8 cellular contexts compared by ENCODE assay signal in genomic region chr19:38685666-38686529, GRCh38. TPM values are rescaled to one million over a fixed set of nuclear protein-coding genes. Genes with fewer than 3 reads are reported as not detected.
DNase-seq lines count a peak whose midpoint lies in the region; ATAC-seq and TF ChIP-seq lines count a peak whose summit lies in the region.

No MANE protein-coding gene starts in this region.

- TF ChIP-seq POLR2A in adrenal gland (IDR thresholded peaks at IDR 0.05) = peak in 1 of 2 donors; percentile 17

- no peaks in the 10 kb centered on the region for H3K36me3 ChIP-seq in adrenal gland (replicated peaks in 1 of 2)
- H3K36me3 ChIP-seq in iPS-20b (ENCODE audit: insufficient read depth, low read depth, low read length) = 0 out of 2 replicates have a peak, but pooled peaks cover 3% of the 10 kb centered on the region
- peaks cover 0 to 3% (median 0%) of the 10 kb centered on the region in 5 donors for H3K36me3 ChIP-seq in subcutaneous abdominal adipose tissue (ENCODE audit: control insufficient read depth in 5 of 5, insufficient read depth in 5 of 5, low read length in 5 of 5)

- DNase-seq in MV-4-11 (lab: John Stamatoyannopoulos, UW) (peak; percentile 58), adrenal gland (no peak), inferior parietal cortex (ENCODE audit: extremely low spot score) (no peak)
- DNase-seq in stimulated activated CD4-positive, alpha-beta T cell treated with anti-CD3 and anti-CD28 coated beads, Interleukin-2, amount 100 ng/mL, for 48 hours = no peak

- no peak overlapping the region for H3K4me3 ChIP-seq in adrenal gland
- peak overlapping the region; percentile 39; the same call in 1 of the 2 replicates for H3K4me3 ChIP-seq in iPS-20b (ENCODE audit: low read length)
- H3K4me3 ChIP-seq in subcutaneous abdominal adipose tissue (ENCODE audit: low read depth in 1 of 5, low read length in 5 of 5) = peak overlapping the region in 1 of 5 donors; percentile 11

- H3K9me3 ChIP-seq in adrenal gland (replicated peaks in 1 of 3) (no peaks in the 10 kb centered on the region), iPS-20b (ENCODE audit: insufficient read depth, low read depth, low read length) (no peaks in the 10 kb centered on the region), subcutaneous abdominal adipose tissue (ENCODE audit: control insufficient read depth in 5 of 5, low read length in 5 of 5) (no peaks in the 10 kb centered on the region)

- ATAC-seq in GM21526 (IDR thresholded peaks at IDR 0.05; ENCODE audit: low FRiP score, unreplicated experiment) = no peak

- H3K4me1 ChIP-seq in adrenal gland (replicated peaks in 1 of 2) = peaks cover 69 to 80% of the 10 kb centered on the region in 2 donors
- H3K4me1 ChIP-seq in iPS-20b (ENCODE audit: insufficient read depth, low read length) = peaks cover 40% of the 10 kb centered on the region
- peaks cover 16 to 68% (median 64%) of the 10 kb centered on the region in 5 donors for H3K4me1 ChIP-seq in subcutaneous abdominal adipose tissue (ENCODE audit: control insufficient read depth in 5 of 5, insufficient read depth in 5 of 5, low read length in 5 of 5)

- H3K27ac ChIP-seq in adrenal gland (peak overlapping the region; percentile 86 to 97 (median 96)), iPS-20b (ENCODE audit: low read length) (peak overlapping the region; percentile 97), subcutaneous abdominal adipose tissue (ENCODE audit: low read depth, low read length) (peak overlapping the region; percentile 90)

- TF ChIP-seq CTCF in GM12873 (IDR thresholded peaks at IDR 0.05; ENCODE audit: insufficient read depth, low read depth, low read length, missing control alignments) = peak; percentile 65
- peak; percentile 19 to 71 (median 63) for TF ChIP-seq CTCF in adrenal gland (IDR thresholded peaks at IDR 0.05)

- H3K27me3 ChIP-seq in adrenal gland = no peaks in the 10 kb centered on the region
- no peaks in the 10 kb centered on the region for H3K27me3 ChIP-seq in iPS-20b (ENCODE audit: insufficient read depth, low read length)
- H3K27me3 ChIP-seq in subcutaneous abdominal adipose tissue (ENCODE audit: control insufficient read depth in 5 of 5, insufficient read depth in 4 of 5, low read length in 5 of 5) = no peaks in the 10 kb centered on the region

- peak overlapping the region; percentile 72 for H3K9ac ChIP-seq in iPS-20b (ENCODE audit: low read depth, low read length)
- peak overlapping the region; percentile 54 to 73 (median 60) for H3K9ac ChIP-seq in subcutaneous abdominal adipose tissue (ENCODE audit: low read length in 5 of 5)

- 10 to 17% (median 13%) methylated on average over 6 to 10 of the region's 10 CpGs for WGBS in adrenal gland, 4 donors

- intact Hi-C loops in adrenal gland (cut with DNase I) = no loop called here

RNA-seq across cellular contexts. Expression of gene ACTN4, which starts 38.4 kb away (rescaled TPM):
- total RNA-seq in adrenal gland = 100 to 1,000 TPM; 430 to 773 (median 575) TPM
- 100 to 1,000 TPM; 148 to 586 (median 554) TPM for polyA plus RNA-seq in adrenal gland

RNA-seq across cellular contexts. Expression of gene CAPN12, which starts 58.4 kb away (rescaled TPM):
- 1 to 10 TPM in 5 of 8 donors, under 1 TPM in 2, not detected in 1; 0.39 to 5.0 (median 3.7) TPM for total RNA-seq in adrenal gland
- polyA plus RNA-seq in adrenal gland = 10 to 100 TPM in 2 of 3 donors, under 1 TPM in 1; 0.68 to 23.1 (median 11.2) TPM
